Comparison of ENCODE assay signal across 34 cellular contexts in genomic region chr13:28579334-28579733, GRCh38.
A peak's percentile ranks its signal among the peaks of the same experiment; 100 is the strongest.
DNase-seq lines count a peak whose midpoint lies in the region; FAIRE-seq and TF ChIP-seq lines count a peak whose summit lies in the region.
"Had no signal": no experiment of that assay in that cellular context is flagged by ENCODE, and none has a peak within 500 bp of the region (broad histone marks: within the 10 kb centered on the region; RNA-seq: fewer than 3 reads in every experiment).

No MANE protein-coding gene starts in this region.

- peaks cover 10% of the 10 kb centered on the region for H3K4me1 Mint-ChIP-seq in activated CD4-positive, alpha-beta T cell treated with anti-CD3 and anti-CD28 coated beads, Interleukin-2, amount 10 ng/mL, durations not matched to agents 7 days and 5 days
- H3K4me1 Mint-ChIP-seq: CD8-positive, alpha-beta memory T cell; central memory CD8-positive, alpha-beta T cell had no signal

- H3K9ac ChIP-seq in H1 (replicated peaks in 1 of 4; ENCODE audit: extremely low read depth in 1 of 4, low read depth in 3 of 4, low read length in 3 of 4) (no peak overlapping the region), kidney (ENCODE audit: low read length in 2 of 2) (no peak overlapping the region), MM.1S (ENCODE audit: low read length) (no peak overlapping the region)
- H3K9ac ChIP-seq: SK-N-SH had no signal

- H3K27me3 ChIP-seq in H1 (replicated peaks in 1 of 4; ENCODE audit: control insufficient read depth in 3 of 4, extremely low read depth in 1 of 4, insufficient read depth in 3 of 4, low read length in 3 of 4) (no peaks in the 10 kb centered on the region; a peak in 2 of 7 replicates), MM.1S (replicated peaks; ENCODE audit: insufficient read depth, low read length) (no peaks in the 10 kb centered on the region)
- H3K27me3 ChIP-seq: adrenal gland, body of pancreas, gastrocnemius medialis, upper lobe of left lung had no signal

- no peak overlapping the region for H4K8ac ChIP-seq in H1 (ENCODE audit: extremely low read depth, insufficient read depth, low read length)

- no peak overlapping the region for H3K14ac ChIP-seq in H1 (ENCODE audit: insufficient read length)

- H2AFZ ChIP-seq in H1 (ENCODE audit: low read length) (no peak overlapping the region; the same call in 1 of the 2 replicates), MM.1S (ENCODE audit: low read length) (no peak overlapping the region)
- H2AFZ ChIP-seq: PC-9 had no signal

- POLR2A ChIA-PET in H1 (lab: Charles Lee; ENCODE audit: partially characterized antibody) = no interaction called here
- POLR2A ChIA-PET in activated CD4-positive, alpha-beta T cell treated with anti-CD3 and anti-CD28 coated beads, Interleukin-2, amount 10 ng/mL, durations not matched to agents 7 days and 5 days (lab: Charles Lee) = no interaction called here

- H3K36me3 ChIP-seq in H1 (ENCODE audit: control insufficient read depth in 2 of 4, insufficient read depth in 4 of 4, low read length in 3 of 4) (no peaks in the 10 kb centered on the region), kidney (ENCODE audit: control insufficient read depth in 1 of 2, insufficient read depth in 2 of 2, low read length in 2 of 2) (no peaks in the 10 kb centered on the region), MM.1S (replicated peaks; ENCODE audit: insufficient read depth, low read length) (no peaks in the 10 kb centered on the region)
- H3K36me3 ChIP-seq: adrenal gland, gastrocnemius medialis, upper lobe of left lung had no signal

- H3K79me2 ChIP-seq in H1 (ENCODE audit: control insufficient read depth in 1 of 2, insufficient read depth in 2 of 2, low read length in 2 of 2) (no peaks in the 10 kb centered on the region), MM.1S (ENCODE audit: low read length) (no peaks in the 10 kb centered on the region)

- TF ChIP-seq EP300 in H1 (IDR thresholded peaks at IDR 0.05; ENCODE audit: borderline replicate concordance in 1 of 2, low read depth in 2 of 2, low read length in 2 of 2) = no peak

- no peak overlapping the region for H4K91ac ChIP-seq in H1 (replicated peaks; ENCODE audit: insufficient read length, low read length)

- no peaks in the 10 kb centered on the region for H3F3A ChIP-seq in MM.1S (ENCODE audit: insufficient read depth, low read length)

- no peaks in the 10 kb centered on the region for H3K9me2 ChIP-seq in MM.1S (replicated peaks; ENCODE audit: insufficient read depth, low read length)
- H3K9me2 ChIP-seq: SK-N-SH had no signal

- no peak overlapping the region for H3K4me2 ChIP-seq in H1 (ENCODE audit: insufficient read depth in 1 of 2, low read depth in 2 of 2, low read length in 2 of 2)
- H3K4me2 ChIP-seq in MM.1S (ENCODE audit: low read depth, low read length) = no peak overlapping the region
- H3K4me2 ChIP-seq: PC-9, SK-N-SH had no signal

- H2BK120ac ChIP-seq in H1 (replicated peaks; ENCODE audit: low read depth, low read length) = no peak overlapping the region

- CTCF ChIA-PET in H1 (lab: Charles Lee; ENCODE audit: partially characterized antibody) = interaction anchor here (1.4 kb wide), 1 partner anchor 12 kb away, joined by 4 read pairs; no protein-coding TSS in a partner anchor
- CTCF ChIA-PET in activated CD4-positive, alpha-beta T cell treated with anti-CD3 and anti-CD28 coated beads, Interleukin-2, amount 10 ng/mL, durations not matched to agents 7 days and 5 days (lab: Charles Lee) = no interaction called here

- H3K9me3 ChIP-seq in H1 (ENCODE audit: insufficient read depth in 2 of 2, low read depth in 1 of 2, low read length in 1 of 2) = no peaks in the 10 kb centered on the region
- no peaks in the 10 kb centered on the region for H3K9me3 ChIP-seq in kidney (ENCODE audit: control insufficient read depth in 1 of 2, low read length in 2 of 2)
- H3K9me3 ChIP-seq in MM.1S (replicated peaks; ENCODE audit: insufficient read depth, low read length) = no peaks in the 10 kb centered on the region
- H3K9me3 ChIP-seq: adrenal gland, body of pancreas, gastrocnemius medialis, SK-N-SH, upper lobe of left lung had no signal

- no peak overlapping the region for H3K4ac ChIP-seq in H1 (replicated peaks; ENCODE audit: insufficient read length, low read depth, low read length)

- H2BK5ac ChIP-seq in H1 (ENCODE audit: low read depth, low read length) = 0 out of 2 replicates have a peak overlapping the region, but pooled peaks have one; percentile 32

- no peaks in the 10 kb centered on the region for H3K27me3 Mint-ChIP-seq in activated CD4-positive, alpha-beta T cell treated with anti-CD3 and anti-CD28 coated beads, Interleukin-2, amount 10 ng/mL, durations not matched to agents 7 days and 5 days

- H3K27ac ChIP-seq in H1 (ENCODE audit: low read depth, low read length) (no peak overlapping the region), kidney (ENCODE audit: low read depth in 2 of 2, low read length in 2 of 2) (no peak overlapping the region), MM.1S (ENCODE audit: low read length) (no peak overlapping the region)
- H3K27ac ChIP-seq: adrenal gland, body of pancreas, gastrocnemius medialis, PC-9, upper lobe of left lung had no signal

- H3K4me3 Mint-ChIP-seq in activated CD4-positive, alpha-beta T cell treated with anti-CD3 and anti-CD28 coated beads, Interleukin-2, amount 10 ng/mL, durations not matched to agents 7 days and 5 days = no peak overlapping the region
- H3K4me3 Mint-ChIP-seq: activated CD4-positive, alpha-beta memory T cell treated with anti-CD3 and anti-CD28 coated beads for 36 hours; activated naive CD4-positive, alpha-beta T cell treated with anti-CD3 and anti-CD28 coated beads, Interleukin-2, amount 10 ng/mL, durations not matched to agents 7 days and 5 days; CD8-positive, alpha-beta memory T cell; central memory CD8-positive, alpha-beta T cell; IgD-negative memory B cell; mesothelial cell of epicardium; T-helper 1 cell treated with Interleukin-12 subunit alpha and Interleukin-12 subunit beta and Interleukin-4 antibody, amounts not matched to agents 30 μg/mL and 1 μg/mL, for 36 hours had no signal

- H2BK15ac ChIP-seq in H1 (ENCODE audit: low read length) = no peak overlapping the region

- 73% methylated on average over 6 of the region's 6 CpGs; no CpG with 5 or more reads in 1 of the 2 experiments for WGBS in H1 (ENCODE audit: extremely low coverage in 1 of 2, insufficient coverage in 1 of 2, insufficient read length in 1 of 2, insufficient replicate concordance in 2 of 2, low coverage in 1 of 2, low lambda C conversion rate in 2 of 2, missing lambda C conversion rate in 1 of 2), 2 experiments

- peak overlapping the region; percentile 63; the same call in 1 of the 2 replicates for H3K18ac ChIP-seq in H1 (ENCODE audit: extremely low read depth, low read length)

- DNase-seq in GM03348 (ENCODE audit: low spot score) = peak; percentile 23
- no peak for DNase-seq in H1 (ENCODE audit: low read depth in 1 of 2, low spot score in 2 of 2)
- peak; percentile 79 for DNase-seq in kidney
- peak; percentile 58 for DNase-seq in posterior vena cava (ENCODE audit: low spot score)
- no peak for DNase-seq in NCI-H510A treated with DMSO at 0.1 percent for 48 hours (lab: John Stamatoyannopoulos, UW)
- no peak for DNase-seq in anterior cingulate cortex (lab: John Stamatoyannopoulos, UW)
- DNase-seq in MM.1S = no peak
- no peak for DNase-seq in activated CD4-positive, alpha-beta T cell treated with anti-CD3 and anti-CD28 coated beads, Interleukin-2, amount 10 ng/mL, durations not matched to agents 7 days and 5 days
- DNase-seq: activated CD4-positive, alpha-beta memory T cell treated with anti-CD3 and anti-CD28 coated beads for 36 hours; activated naive CD4-positive, alpha-beta T cell treated with anti-CD3 and anti-CD28 coated beads, Interleukin-2, amount 10 ng/mL, durations not matched to agents 7 days and 5 days; adrenal gland; body of pancreas; CD8-positive, alpha-beta memory T cell; dermis blood vessel endothelial cell; DMS53; gastrocnemius medialis; GDM1; left ventricle myocardium superior; NCI-H1092 treated with DMSO at 0.1 percent for 48 hours; NCI-H187; NCI-H526 treated with DMSO at 0.1 percent for 48 hours; NK-92 treated with Interleukin-12 subunit alpha and Interleukin-12 subunit beta, amount 100 ng/mL, for 24 hours; nucleus accumbens; PC-9; SK-N-SH; stimulated activated CD4-positive, alpha-beta T cell treated with anti-CD3 and anti-CD28 coated beads, Interleukin-15, amount 100 ng/mL, for 24 hours; stimulated activated CD4-positive, alpha-beta T cell treated with anti-CD3 and anti-CD28 coated beads, Interleukin-4, amount 100 ng/mL, for 4 hours; upper lobe of left lung had no signal

- H3K4me3 ChIP-seq in H1 (ENCODE audit: extremely low read depth in 1 of 4, insufficient read depth in 2 of 4, low read depth in 3 of 4, low read length in 4 of 4) (no peak overlapping the region), kidney (ENCODE audit: low read length in 2 of 2) (no peak overlapping the region), MM.1S (ENCODE audit: low read length) (no peak overlapping the region)
- H3K4me3 ChIP-seq: adrenal gland, body of pancreas, gastrocnemius medialis, PC-9, upper lobe of left lung had no signal

- peak; percentile 48 for FAIRE-seq in H1 (lab: Jason Lieb, UNC)
- no peak for FAIRE-seq in kidney (lab: Jason Lieb, UNC)
- FAIRE-seq: endometrium, TTC549 had no signal

- no peaks in the 10 kb centered on the region for H3K23me2 ChIP-seq in H1 (ENCODE audit: low read depth, low read length)

- no peak overlapping the region for H3K27ac Mint-ChIP-seq in activated CD4-positive, alpha-beta T cell treated with anti-CD3 and anti-CD28 coated beads, Interleukin-2, amount 10 ng/mL, durations not matched to agents 7 days and 5 days
- H3K27ac Mint-ChIP-seq: activated CD4-positive, alpha-beta memory T cell treated with anti-CD3 and anti-CD28 coated beads for 36 hours; activated naive CD4-positive, alpha-beta T cell treated with anti-CD3 and anti-CD28 coated beads, Interleukin-2, amount 10 ng/mL, durations not matched to agents 7 days and 5 days; CD8-positive, alpha-beta memory T cell; IgD-negative memory B cell; mesothelial cell of epicardium; T-helper 1 cell treated with Interleukin-12 subunit alpha and Interleukin-12 subunit beta and Interleukin-4 antibody, amounts not matched to agents 30 μg/mL and 1 μg/mL, for 36 hours had no signal

- 0 out of 2 replicates have a peak overlapping the region, but pooled peaks have one; percentile 76 for H2AK5ac ChIP-seq in H1 (ENCODE audit: low read depth, low read length)

- H3K23ac ChIP-seq in H1 (ENCODE audit: insufficient read length) = no peak overlapping the region

- H3K9me3 Mint-ChIP-seq in activated CD4-positive, alpha-beta T cell treated with anti-CD3 and anti-CD28 coated beads, Interleukin-2, amount 10 ng/mL, durations not matched to agents 7 days and 5 days = no peaks in the 10 kb centered on the region
- H3K9me3 Mint-ChIP-seq: activated naive CD4-positive, alpha-beta T cell treated with anti-CD3 and anti-CD28 coated beads, Interleukin-2, amount 10 ng/mL, durations not matched to agents 7 days and 5 days; CD8-positive, alpha-beta memory T cell; central memory CD8-positive, alpha-beta T cell; mesothelial cell of epicardium had no signal

- H3K36me3 Mint-ChIP-seq in activated CD4-positive, alpha-beta T cell treated with anti-CD3 and anti-CD28 coated beads, Interleukin-2, amount 10 ng/mL, durations not matched to agents 7 days and 5 days (ENCODE audit: low read depth) = no peaks in the 10 kb centered on the region
- H3K36me3 Mint-ChIP-seq: activated CD4-positive, alpha-beta memory T cell treated with anti-CD3 and anti-CD28 coated beads for 36 hours; activated naive CD4-positive, alpha-beta T cell treated with anti-CD3 and anti-CD28 coated beads, Interleukin-2, amount 10 ng/mL, durations not matched to agents 7 days and 5 days; CD8-positive, alpha-beta memory T cell; mesothelial cell of epicardium had no signal

- no peak overlapping the region for H3K56ac ChIP-seq in H1 (replicated peaks; ENCODE audit: insufficient read length, low read depth, low read length)

- intact Hi-C loops in kidney (cut with DNase I) (no loop called here), posterior vena cava (cut with DNase I) (no loop called here)

- no peaks in the 10 kb centered on the region for H3K79me1 ChIP-seq in H1 (ENCODE audit: low read depth, low read length)

- peak overlapping the region; percentile 80; the same call in 1 of the 2 replicates for H2BK20ac ChIP-seq in H1 (ENCODE audit: low read length)

- no peak for TF ChIP-seq POLR2A in H1 (IDR thresholded peaks at IDR 0.05; ENCODE audit: control extremely low read depth in 1 of 2, low read depth in 2 of 2, low read length in 2 of 2)

- H4K5ac ChIP-seq in H1 (ENCODE audit: insufficient read length, low read depth, low read length) = no peak overlapping the region

- H3K4me1 ChIP-seq in H1 (replicated peaks in 1 of 4; ENCODE audit: control insufficient read depth in 3 of 4, insufficient read depth in 4 of 4, low read length in 3 of 4) (peaks cover 0 to 6% (median 5%) of the 10 kb centered on the region in 4 experiments; a peak in 5 of 7 replicates), kidney (ENCODE audit: control insufficient read depth in 1 of 2, insufficient read depth in 1 of 2, low read depth in 1 of 2, low read length in 2 of 2) (no peaks in the 10 kb centered on the region), MM.1S (ENCODE audit: low read length) (no peaks in the 10 kb centered on the region)
- H3K4me1 ChIP-seq: adrenal gland, body of pancreas, gastrocnemius medialis, upper lobe of left lung had no signal

- H4K20me1 ChIP-seq in H1 (replicated peaks in 1 of 2; ENCODE audit: control insufficient read depth in 1 of 2, insufficient read depth in 2 of 2, low read length in 2 of 2) (no peaks in the 10 kb centered on the region), MM.1S (ENCODE audit: insufficient read depth, low read length) (no peaks in the 10 kb centered on the region)

- TF ChIP-seq CTCF in H1 (IDR thresholded peaks at IDR 0.05; ENCODE audit: control extremely low read depth in 1 of 3, insufficient read depth in 1 of 3, low read depth in 1 of 3, low read length in 3 of 3) (no peak), kidney (IDR thresholded peaks at IDR 0.05; ENCODE audit: borderline replicate concordance, extremely low read depth, insufficient read depth) (no peak), MM.1S (IDR thresholded peaks at IDR 0.05; ENCODE audit: low read length) (no peak)

- H2BK12ac ChIP-seq in H1 (ENCODE audit: low read depth, low read length) = 0 out of 2 replicates have a peak overlapping the region, but pooled peaks have one; percentile 65

- no peak for TF ChIP-seq RAD21 in H1 (IDR thresholded peaks at IDR 0.05 in 1 of 2, conservative IDR thresholded peaks at IDR 0.05 in 1 of 2; ENCODE audit: low read depth in 2 of 2, low read length in 2 of 2)

Comparison
In these comparisons a context has a peak if more than half of its experiments do, and no peak if none do; other contexts are left out.
1. DNase-seq: peak in GM03348 (single experiment), kidney (single experiment) and posterior vena cava (single experiment); none in H1 (0 of 2), NCI-H510A treated with DMSO at 0.1 percent for 48 hours (single experiment), anterior cingulate cortex (0 of 58), MM.1S (single experiment) and activated CD4-positive, alpha-beta T cell treated with anti-CD3 and anti-CD28 coated beads, Interleukin-2, amount 10 ng/mL, durations not matched to agents 7 days and 5 days (single experiment).